ENCODE assay signal across 18 cellular contexts in genomic region chr4:103052779-103053178, GRCh38. TPM values are rescaled to one million over a fixed set of nuclear protein-coding genes. Genes with fewer than 3 reads are reported as not detected.
"Had no signal": no experiment of that assay in that cellular context is flagged by ENCODE, and none has a peak within 500 bp of the region (broad histone marks: within the 10 kb centered on the region; RNA-seq: fewer than 3 reads in every experiment).

No MANE protein-coding gene starts in this region.

- DNase-seq: dermis blood vessel endothelial cell; dorsolateral prefrontal cortex; effector CD4-positive, alpha-beta T cell; effector memory CD4-positive, alpha-beta T cell; foreskin keratinocyte; heart left ventricle; hypothalamus; left cardiac atrium; left ventricle myocardium superior; lower lobe of right lung; mesenchymal stem cell; mucosa of descending colon; naive B cell had no signal

- ATAC-seq: foreskin keratinocyte, gastroesophageal sphincter, heart left ventricle, left cardiac atrium, left lung, left ventricle myocardium superior, lower lobe of right lung, mucosa of descending colon had no signal

- H3K4me3 ChIP-seq: coronary artery, dorsolateral prefrontal cortex, esophagus muscularis mucosa, gastroesophageal sphincter, heart left ventricle, hepatocyte, left lung, lower lobe of right lung, mucosa of descending colon had no signal

RNA-seq across cellular contexts. Expression of gene SLC9B1, which starts 33.3 kb away (rescaled TPM):
- total RNA-seq: dermis blood vessel endothelial cell, hepatocyte had no signal
- polyA plus RNA-seq: hepatocyte had no signal
